Comparison of ENCODE assay signal across 13 cellular contexts in genomic region chr19:18319591-18320135, GRCh38. TPM values are rescaled to one million over a fixed set of nuclear protein-coding genes. Genes with fewer than 3 reads are reported as not detected.
DNase-seq lines count a peak whose midpoint lies in the region; ATAC-seq and TF ChIP-seq lines count a peak whose summit lies in the region.
"Had no signal": no experiment of that assay in that cellular context is flagged by ENCODE, and none has a peak within 500 bp of the region (broad histone marks: within the 10 kb centered on the region; RNA-seq: fewer than 3 reads in every experiment).

No MANE protein-coding gene starts in this region.

- ATAC-seq in central memory CD8-positive, alpha-beta T cell (replicated peaks; ENCODE audit: extremely low read depth, poor library complexity, severe bottlenecking) = no peak
- no peak for ATAC-seq in esophagus mucosa

- H3K27ac ChIP-seq in C4-2B = peak overlapping the region; percentile 61

- TF ChIP-seq CTCF in C4-2B (conservative IDR thresholded peaks at IDR 0.05) (no peak), HFFc6 (IDR thresholded peaks at IDR 0.05) (no peak), nephron progenitor cell (IDR thresholded peaks at IDR 0.05) (no peak)

- H3K27ac Mint-ChIP-seq in HFFc6 = peak overlapping the region; percentile 53
- peak overlapping the region; percentile 21 for H3K27ac Mint-ChIP-seq in central memory CD8-positive, alpha-beta T cell (ENCODE audit: low read depth)
- H3K27ac Mint-ChIP-seq in nephron progenitor cell = peak overlapping the region; percentile 59

- H3K27me3 Mint-ChIP-seq in HFFc6 (ENCODE audit: insufficient read depth) = peaks cover 5% of the 10 kb centered on the region
- H3K27me3 Mint-ChIP-seq in central memory CD8-positive, alpha-beta T cell = no peaks in the 10 kb centered on the region
- H3K27me3 Mint-ChIP-seq in nephron progenitor cell (ENCODE audit: low read depth, poor library complexity) = peaks cover 6% of the 10 kb centered on the region

- peaks cover 35% of the 10 kb centered on the region for H3K4me1 Mint-ChIP-seq in HFFc6 (ENCODE audit: low read depth)
- H3K4me1 Mint-ChIP-seq in central memory CD8-positive, alpha-beta T cell = peaks cover 50% of the 10 kb centered on the region
- peaks cover 51% of the 10 kb centered on the region for H3K4me1 Mint-ChIP-seq in nephron progenitor cell

- H3K9me3 Mint-ChIP-seq in HFFc6 (no peaks in the 10 kb centered on the region), nephron progenitor cell (no peaks in the 10 kb centered on the region)
- no peaks in the 10 kb centered on the region for H3K9me3 Mint-ChIP-seq in central memory CD8-positive, alpha-beta T cell

- H3K36me3 Mint-ChIP-seq in HFFc6 (ENCODE audit: low read depth) (no peaks in the 10 kb centered on the region), nephron progenitor cell (ENCODE audit: low read depth) (peaks cover 6% of the 10 kb centered on the region)
- H3K36me3 Mint-ChIP-seq in central memory CD8-positive, alpha-beta T cell (ENCODE audit: insufficient read depth) = peaks cover 12% of the 10 kb centered on the region

- H3K4me3 Mint-ChIP-seq in HFFc6 = no peak overlapping the region
- peak overlapping the region; percentile 70 for H3K4me3 Mint-ChIP-seq in central memory CD8-positive, alpha-beta T cell
- H3K4me3 Mint-ChIP-seq in nephron progenitor cell = peak overlapping the region; percentile 54

- no peak for DNase-seq in HFFc6
- DNase-seq in central memory CD8-positive, alpha-beta T cell (ENCODE audit: low spot score in 2 of 2) = no peak
- DNase-seq in nephron progenitor cell = no peak
- DNase-seq in NCI-H2227 (lab: John Stamatoyannopoulos, UW; ENCODE audit: unreplicated experiment) = no peak
- DNase-seq in NCI-H345 (lab: John Stamatoyannopoulos, UW) = no peak
- DNase-seq in HuH-7.5 (ENCODE audit: low spot score) = no peak
- DNase-seq: dermis blood vessel endothelial cell, DMS 273 treated with DMSO at 0.1 percent for 48 hours, hypothalamus, NCI-H774, substantia nigra had no signal

RNA-seq across cellular contexts. Expression of gene LSM4, which starts 3.2 kb away (rescaled TPM):
- 100 to 1,000 TPM; 175 to 217 (median 202) TPM for total RNA-seq in HFFc6 (2021; fragmentation: NEBNext Ultra II Directional; extraction: Animal tissue kit (Norgen Biotek cat#: 25700))
- total RNA-seq in esophagus mucosa = 85.0 TPM

RNA-seq across cellular contexts. Expression of gene PGPEP1, which starts 20.7 kb away (rescaled TPM):
- total RNA-seq in HFFc6 (2021; fragmentation: NEBNext Ultra II Directional; extraction: Animal tissue kit (Norgen Biotek cat#: 25700)) = 10 to 100 TPM; 30.5 to 54.1 (median 32.4) TPM
- total RNA-seq in esophagus mucosa = 5.5 TPM

RNA-seq across cellular contexts. Expression of gene JUND, which starts 38.2 kb away (rescaled TPM):
- 10 to 100 TPM; 70.3 to 99.9 (median 91.7) TPM for total RNA-seq in HFFc6 (2021; fragmentation: NEBNext Ultra II Directional; extraction: Animal tissue kit (Norgen Biotek cat#: 25700))
- 61.5 TPM for total RNA-seq in esophagus mucosa

RNA-seq across cellular contexts. Expression of gene IQCN, which starts 45.4 kb away (rescaled TPM):
- total RNA-seq in HFFc6 (2021; fragmentation: NEBNext Ultra II Directional; extraction: Animal tissue kit (Norgen Biotek cat#: 25700)) = under 1 TPM; 0.40 to 0.87 (median 0.55) TPM
- total RNA-seq in esophagus mucosa = 0.56 TPM
